Comparison of ENCODE assay signal across 17 cellular contexts in the genomic region with DNA sequence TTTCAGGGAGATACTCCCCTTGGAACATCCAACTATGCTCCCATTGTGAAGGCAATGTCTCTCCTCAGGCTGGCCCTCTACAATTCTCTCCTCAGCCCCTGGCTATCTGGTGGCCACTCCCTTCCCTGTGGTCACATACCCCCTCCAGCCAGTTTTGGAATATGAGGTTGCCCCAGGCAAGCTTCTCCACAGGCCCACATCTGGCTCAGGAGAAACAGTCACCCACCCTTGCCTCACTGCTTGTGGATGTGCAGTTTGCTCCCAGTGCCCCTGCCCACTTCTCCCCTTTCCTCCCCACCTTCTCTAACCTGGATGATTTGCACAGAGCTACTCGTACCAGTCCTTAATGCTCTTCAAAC.
"Had no signal": no experiment of that assay in that cellular context is flagged by ENCODE, and none has a peak within 500 bp of the region (broad histone marks: within the 10 kb centered on the region; RNA-seq: fewer than 3 reads in every experiment).

No MANE protein-coding gene starts in this region.

- DNase-seq: IMR-90; MG63; NCI-H1092; NCI-H1436; NCI-H187; NCI-H2029 treated with DMSO at 0.1 percent for 48 hours; NCI-H2171 treated with DMSO at 0.1 percent for 48 hours; NCI-H345; NCI-H446 treated with DMSO at 0.1 percent for 48 hours; NCI-H510A treated with DMSO at 0.1 percent for 48 hours; NCI-H82; NK-92 treated with Interleukin-12 subunit alpha and Interleukin-12 subunit beta, amount 100 ng/mL, for 24 hours; PC-3; SHP77; SK-N-SH had no signal

- ATAC-seq: HepG2, Panc1, PC-3 had no signal
